In genomic region chr1:160576430-160576829, GRCh38 we compare ENCODE assay signal across 13 cellular contexts. TPM values are rescaled to one million over a fixed set of nuclear protein-coding genes. Genes with fewer than 3 reads are reported as not detected.
A peak's percentile ranks its signal among the peaks of the same experiment; 100 is the strongest.
DNase-seq lines count a peak whose midpoint lies in the region; ATAC-seq and TF ChIP-seq lines count a peak whose summit lies in the region.
"Had no signal": no experiment of that assay in that cellular context is flagged by ENCODE, and none has a peak within 500 bp of the region (broad histone marks: within the 10 kb centered on the region; RNA-seq: fewer than 3 reads in every experiment).

No MANE protein-coding gene starts in this region.

- peak; percentile 52 to 59 for ATAC-seq in CD4-positive, CD25-positive, alpha-beta regulatory T cell (ENCODE audit: low read depth in 2 of 2)
- ATAC-seq in HG02571 (IDR thresholded peaks at IDR 0.05; ENCODE audit: unreplicated experiment): no peak
- no peak for ATAC-seq in HG03095 (IDR thresholded peaks at IDR 0.05; ENCODE audit: unreplicated experiment)
- ATAC-seq: left colon had no signal

- peaks cover 65% of the 10 kb centered on the region for H3K4me1 ChIP-seq in CD4-positive, CD25-positive, alpha-beta regulatory T cell (ENCODE audit: control insufficient read depth, insufficient read depth, low read length, poor library complexity, severe bottlenecking)
- H3K4me1 ChIP-seq in Peyer's patch (peaks cover 0 to 9% (median 0%) of the 10 kb centered on the region in 4 donors), tibial nerve (peaks cover 0 to 6% (median 0%) of the 10 kb centered on the region in 4 donors)
- H3K4me1 ChIP-seq: parathyroid adenoma had no signal

- TF ChIP-seq CTCF in Peyer's patch (IDR thresholded peaks at IDR 0.05) (no peak), HFFc6 (IDR thresholded peaks at IDR 0.05) (no peak), tibial nerve (IDR thresholded peaks at IDR 0.05) (no peak)

- TF ChIP-seq POLR2A in Peyer's patch (IDR thresholded peaks at IDR 0.05): no peak
- TF ChIP-seq POLR2A in tibial nerve (IDR thresholded peaks at IDR 0.05): no peak

- H3K27ac Mint-ChIP-seq in CD4-positive, CD25-positive, alpha-beta regulatory T cell: peak overlapping the region; percentile 74 to 92 (median 89)
- H3K27ac Mint-ChIP-seq in HFFc6: no peak overlapping the region

- H3K27ac ChIP-seq in CD4-positive, CD25-positive, alpha-beta regulatory T cell (ENCODE audit: insufficient read depth, low read length, poor library complexity, severe bottlenecking): peak overlapping the region; percentile 75
- H3K27ac ChIP-seq in Peyer's patch: peak overlapping the region in 3 of 4 donors; percentile 38 to 69 (median 56)
- H3K27ac ChIP-seq in tibial nerve: peak overlapping the region in 1 of 4 donors; percentile 74
- H3K27ac ChIP-seq: parathyroid adenoma, WERI-Rb-1 had no signal

- WGBS in tibial nerve, 2 donors: 69 to 72% methylated on average over 3 of the region's 3 CpGs

- H3K36me3 Mint-ChIP-seq in CD4-positive, CD25-positive, alpha-beta regulatory T cell: peaks cover 20% of the 10 kb centered on the region
- no peaks in the 10 kb centered on the region for H3K36me3 Mint-ChIP-seq in HFFc6 (ENCODE audit: low read depth)

- no peaks in the 10 kb centered on the region for H3K27me3 Mint-ChIP-seq in CD4-positive, CD25-positive, alpha-beta regulatory T cell
- no peaks in the 10 kb centered on the region for H3K27me3 Mint-ChIP-seq in HFFc6 (ENCODE audit: insufficient read depth)

- TF ChIP-seq EP300 in tibial nerve (IDR thresholded peaks at IDR 0.05): no peak

- H3K4me3 ChIP-seq in CD4-positive, CD25-positive, alpha-beta regulatory T cell (ENCODE audit: low read depth, low read length): peak overlapping the region; percentile 96
- H3K4me3 ChIP-seq in Peyer's patch (no peak overlapping the region), tibial nerve (no peak overlapping the region)

- H3K4me3 Mint-ChIP-seq in CD4-positive, CD25-positive, alpha-beta regulatory T cell: peak overlapping the region; percentile 87 to 94 (median 93)
- H3K4me3 Mint-ChIP-seq in HFFc6: no peak overlapping the region

- DNase-seq in CD4-positive, CD25-positive, alpha-beta regulatory T cell: peak in 1 of 3 donors; percentile 52
- no peak for DNase-seq in Peyer's patch
- DNase-seq in activated naive CD4-positive, alpha-beta T cell treated with anti-CD3 and anti-CD28 coated beads, Interleukin-2, amount 50 U/mL, for 16 hours: peak; percentile 64
- DNase-seq in stimulated activated CD4-positive, alpha-beta T cell treated with anti-CD3 and anti-CD28 coated beads, Interleukin-12 subunit alpha, Interleukin-12 subunit beta, amount 100 ng/mL, for 48 hours (ENCODE audit: low read depth in 2 of 3, low spot score in 1 of 3): peak in 2 of 3 donors; percentile 12 to 37
- DNase-seq in HFFc6: no peak
- DNase-seq in tibial nerve (ENCODE audit: low spot score in 2 of 2): no peak
- DNase-seq: left colon, Right ventricle myocardium superior, WERI-Rb-1 had no signal

- no peaks in the 10 kb centered on the region for H3K27me3 ChIP-seq in CD4-positive, CD25-positive, alpha-beta regulatory T cell (ENCODE audit: control insufficient read depth, insufficient read depth, low read length)
- H3K27me3 ChIP-seq in Peyer's patch: no peaks in the 10 kb centered on the region
- H3K27me3 ChIP-seq in tibial nerve: no peaks in the 10 kb centered on the region

- H3K36me3 ChIP-seq in CD4-positive, CD25-positive, alpha-beta regulatory T cell (ENCODE audit: control insufficient read depth, insufficient read depth, low read length): peaks cover under 1% of the 10 kb centered on the region
- H3K36me3 ChIP-seq in Peyer's patch (no peaks in the 10 kb centered on the region), tibial nerve (no peaks in the 10 kb centered on the region)
- H3K36me3 ChIP-seq: WERI-Rb-1 had no signal

- H3K9me3 Mint-ChIP-seq in CD4-positive, CD25-positive, alpha-beta regulatory T cell: no peaks in the 10 kb centered on the region
- no peaks in the 10 kb centered on the region for H3K9me3 Mint-ChIP-seq in HFFc6

- peaks cover 54 to 95% (median 70%) of the 10 kb centered on the region in 4 donors for H3K4me1 Mint-ChIP-seq in CD4-positive, CD25-positive, alpha-beta regulatory T cell
- H3K4me1 Mint-ChIP-seq in HFFc6 (ENCODE audit: low read depth): no peaks in the 10 kb centered on the region

- H3K9me3 ChIP-seq in CD4-positive, CD25-positive, alpha-beta regulatory T cell (ENCODE audit: control insufficient read depth in 2 of 2, low read length in 2 of 2): no peaks in the 10 kb centered on the region
- no peaks in the 10 kb centered on the region for H3K9me3 ChIP-seq in Peyer's patch
- H3K9me3 ChIP-seq in tibial nerve: no peaks in the 10 kb centered on the region

RNA-seq across cellular contexts. Expression of gene CD84, which starts 2.9 kb away (rescaled TPM):
- 135 TPM for total RNA-seq in CD4-positive, CD25-positive, alpha-beta regulatory T cell
- polyA plus RNA-seq in CD4-positive, CD25-positive, alpha-beta regulatory T cell: 10 to 100 TPM; 20.7 to 36.4 (median 27.1) TPM
- total RNA-seq in Peyer's patch: 10 to 100 TPM in 1 of 4 donors, 1 to 10 TPM in 3; 2.7 to 24.8 (median 5.2) TPM
- total RNA-seq in HFFc6 (2021; fragmentation: NEBNext Ultra II Directional; extraction: Animal tissue kit (Norgen Biotek cat#: 25700)): not detected
- total RNA-seq in tibial nerve: 10 to 100 TPM in 1 of 4 donors, 1 to 10 TPM in 3; 2.4 to 12.0 (median 6.2) TPM
- total RNA-seq: fibroblast of villous mesenchyme had no signal

RNA-seq across cellular contexts. Expression of gene SLAMF6, which starts 53.4 kb away (rescaled TPM):
- 60.0 TPM for total RNA-seq in CD4-positive, CD25-positive, alpha-beta regulatory T cell
- polyA plus RNA-seq in CD4-positive, CD25-positive, alpha-beta regulatory T cell: 100 to 1,000 TPM; 122 to 163 (median 141) TPM
- total RNA-seq in Peyer's patch (10 to 100 TPM in 1 of 4 donors, 1 to 10 TPM in 2, under 1 TPM in 1; 0.57 to 10.7 (median 5.2) TPM), tibial nerve (1 to 10 TPM in 1 of 4 donors, under 1 TPM in 3; 0.20 to 1.5 (median 0.46) TPM)
- not detected for total RNA-seq in HFFc6 (2021; fragmentation: NEBNext Ultra II Directional; extraction: Animal tissue kit (Norgen Biotek cat#: 25700))
- total RNA-seq: fibroblast of villous mesenchyme had no signal

Comparison
In these comparisons a context has a peak if more than half of its experiments do, and no peak if none do; other contexts are left out.
1. ATAC-seq: peak in CD4-positive, CD25-positive, alpha-beta regulatory T cell (2 of 2); none in HG02571 (single experiment) and HG03095 (single experiment).
2. DNase-seq: peak in activated naive CD4-positive, alpha-beta T cell treated with anti-CD3 and anti-CD28 coated beads, Interleukin-2, amount 50 U/mL, for 16 hours (single experiment) and stimulated activated CD4-positive, alpha-beta T cell treated with anti-CD3 and anti-CD28 coated beads, Interleukin-12 subunit alpha, Interleukin-12 subunit beta, amount 100 ng/mL, for 48 hours (2 of 3); none in Peyer's patch (0 of 3), HFFc6 (single experiment) and tibial nerve (0 of 2).